ENCODE assay signal across 28 cellular contexts in the genomic region with DNA sequence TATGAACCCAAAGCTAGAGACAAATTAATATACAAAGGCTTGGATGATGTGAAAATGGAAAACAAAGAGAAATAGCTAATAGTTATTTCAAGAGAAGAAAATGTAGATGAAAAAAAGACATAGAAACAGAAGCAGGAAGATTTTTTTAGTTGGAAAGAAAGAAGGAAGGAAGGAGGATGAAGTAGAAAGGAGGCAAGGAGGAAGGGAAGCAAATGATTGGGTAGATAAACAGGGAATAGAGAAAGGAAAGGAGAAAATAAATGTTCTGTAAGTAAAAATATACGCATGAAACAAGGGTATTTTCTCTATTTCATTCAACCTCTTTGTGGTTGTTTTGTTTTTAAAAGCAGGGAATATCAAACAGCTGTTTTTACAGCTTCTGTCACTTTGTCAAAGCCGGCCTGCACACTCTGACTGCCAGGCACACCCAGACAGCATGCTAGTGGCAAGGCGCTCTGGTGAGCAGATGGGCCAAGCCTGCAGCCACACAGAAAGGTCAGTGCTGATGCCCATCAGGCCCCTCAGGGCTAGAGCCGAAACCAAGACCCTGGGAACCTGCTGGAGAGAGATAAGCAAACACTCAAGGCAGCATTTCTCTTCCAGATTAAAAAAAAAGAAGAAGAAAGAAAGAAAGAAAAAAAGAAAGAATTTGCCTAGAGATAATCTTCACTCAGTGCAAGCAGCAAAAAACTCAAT.
"Had no signal": no experiment of that assay in that cellular context is flagged by ENCODE, and none has a peak within 500 bp of the region (broad histone marks: within the 10 kb centered on the region; RNA-seq: fewer than 3 reads in every experiment).

No MANE protein-coding gene starts in this region.

- H3K36me3 Mint-ChIP-seq: WTC11 had no signal

- H3K4me3 ChIP-seq: heart left ventricle, lower lobe of right lung, psoas muscle, suprapubic skin, tibial nerve had no signal

- H3K4me1 ChIP-seq: parathyroid adenoma, psoas muscle had no signal

- H3K9me3 ChIP-seq: heart left ventricle, lower lobe of right lung, psoas muscle, suprapubic skin, tibial nerve had no signal

- H3K9ac ChIP-seq: parathyroid adenoma had no signal

- H3K4me3 Mint-ChIP-seq: activated CD4-positive, alpha-beta memory T cell treated with anti-CD3 and anti-CD28 coated beads, Interleukin-2, amount 10 ng/mL, durations not matched to agents 7 days and 5 days; activated CD4-positive, alpha-beta T cell treated with anti-CD3 and anti-CD28 coated beads, Interleukin-2, amount 10 ng/mL, durations not matched to agents 7 days and 5 days; activated T-cell treated with anti-CD3 and anti-CD28 coated beads, Interleukin-2, amount 50 U/mL, for 24 hours; dendritic cell treated with granulocyte-macrophage colony-stimulating factor and Interleukin-4, amounts not matched to agents 40 ng/mL and 50 ng/mL, for 4 days; endodermal cell; nephron progenitor cell; T-helper 2 cell treated with Interferon-gamma antibody and Interleukin-4, amounts not matched to agents 5 μg/mL and 100 μg/mL, for 36 hours; WTC11 had no signal

- DNase-seq: activated CD4-positive, alpha-beta memory T cell treated with anti-CD3 and anti-CD28 coated beads, Interleukin-2, amount 10 ng/mL, durations not matched to agents 7 days and 5 days; activated CD4-positive, alpha-beta T cell treated with anti-CD3 and anti-CD28 coated beads for 1 hour; activated CD4-positive, alpha-beta T cell treated with anti-CD3 and anti-CD28 coated beads, Interleukin-2, amount 10 ng/mL, durations not matched to agents 7 days and 5 days; activated CD8-positive, alpha-beta memory T cell treated with anti-CD3 and anti-CD28 coated beads, Interleukin-2, amount 50 U/mL, for 48 hours; activated gamma-delta T cell; activated naive CD4-positive, alpha-beta T cell treated with anti-CD3 and anti-CD28 coated beads, Interleukin-2, amount 50 U/mL, for 16 hours; activated T-cell treated with anti-CD3 and anti-CD28 coated beads, Interleukin-2, amount 50 U/mL, for 24 hours; amniotic stem cell; brain microvascular endothelial cell; endodermal cell; foreskin fibroblast; heart left ventricle; lower lobe of right lung; mesendoderm; nephron progenitor cell; nucleus accumbens; psoas muscle; stimulated activated CD4-positive, alpha-beta T cell treated with anti-CD3 and anti-CD28 coated beads, Interleukin-15, amount 100 ng/mL, for 24 hours; stimulated activated CD4-positive, alpha-beta T cell treated with anti-CD3 and anti-CD28 coated beads, Interleukin-2, amount 100 ng/mL, for 24 hours; stimulated activated naive CD4-positive, alpha-beta T cell; T-helper 1 cell had no signal

- H3K27ac Mint-ChIP-seq: activated CD4-positive, alpha-beta memory T cell treated with anti-CD3 and anti-CD28 coated beads, Interleukin-2, amount 10 ng/mL, durations not matched to agents 7 days and 5 days; activated CD4-positive, alpha-beta T cell treated with anti-CD3 and anti-CD28 coated beads, Interleukin-2, amount 10 ng/mL, durations not matched to agents 7 days and 5 days; activated T-cell treated with anti-CD3 and anti-CD28 coated beads, Interleukin-2, amount 50 U/mL, for 24 hours; dendritic cell treated with granulocyte-macrophage colony-stimulating factor and Interleukin-4, amounts not matched to agents 40 ng/mL and 50 ng/mL, for 4 days; endodermal cell; nephron progenitor cell; T-helper 2 cell treated with Interferon-gamma antibody and Interleukin-4, amounts not matched to agents 5 μg/mL and 100 μg/mL, for 36 hours; WTC11 had no signal

- H2AFZ ChIP-seq: parathyroid adenoma had no signal

- H3K27ac ChIP-seq: brain microvascular endothelial cell, lower lobe of right lung, parathyroid adenoma, psoas muscle, suprapubic skin, tibial nerve had no signal

- H3K9me3 Mint-ChIP-seq: activated CD4-positive, alpha-beta memory T cell treated with anti-CD3 and anti-CD28 coated beads, Interleukin-2, amount 10 ng/mL, durations not matched to agents 7 days and 5 days; activated CD4-positive, alpha-beta T cell treated with anti-CD3 and anti-CD28 coated beads, Interleukin-2, amount 10 ng/mL, durations not matched to agents 7 days and 5 days; activated T-cell treated with anti-CD3 and anti-CD28 coated beads, Interleukin-2, amount 50 U/mL, for 24 hours; dendritic cell treated with granulocyte-macrophage colony-stimulating factor and Interleukin-4, amounts not matched to agents 40 ng/mL and 50 ng/mL, for 4 days; endodermal cell; nephron progenitor cell; T-helper 2 cell treated with Interferon-gamma antibody and Interleukin-4, amounts not matched to agents 5 μg/mL and 100 μg/mL, for 36 hours; WTC11 had no signal

- H3K79me2 ChIP-seq: parathyroid adenoma had no signal

- H3K36me3 ChIP-seq: brain microvascular endothelial cell, heart left ventricle, lower lobe of right lung, suprapubic skin, tibial nerve had no signal

- H3K4me1 Mint-ChIP-seq: activated CD4-positive, alpha-beta memory T cell treated with anti-CD3 and anti-CD28 coated beads, Interleukin-2, amount 10 ng/mL, durations not matched to agents 7 days and 5 days; nephron progenitor cell had no signal

- ATAC-seq: esophagus mucosa, lower lobe of right lung, psoas muscle, WTC11 had no signal

- H3K27me3 ChIP-seq: heart left ventricle, suprapubic skin, tibial nerve had no signal
